In genomic region chr17:7405882-7406825, GRCh38 we compare ENCODE assay signal across 10 cellular contexts. TPM values are rescaled to one million over a fixed set of nuclear protein-coding genes. Genes with fewer than 3 reads are reported as not detected.
DNase-seq lines count a peak whose midpoint lies in the region; ATAC-seq and TF ChIP-seq lines count a peak whose summit lies in the region.
"Had no signal": no experiment of that assay in that cellular context is flagged by ENCODE, and none has a peak within 500 bp of the region (broad histone marks: within the 10 kb centered on the region; RNA-seq: fewer than 3 reads in every experiment).

No MANE protein-coding gene starts in this region.

- DNase-seq in CD8-positive, alpha-beta T cell = peak in 1 of 7 experiments; percentile 24
- peak; percentile 32 for DNase-seq in NCI-H748 (lab: John Stamatoyannopoulos, UW; ENCODE audit: unreplicated experiment)
- DNase-seq in effector memory CD8-positive, alpha-beta T cell = no peak
- peak in 1 of 5 donors; percentile 48 for DNase-seq in ovary
- DNase-seq in GM03348 (ENCODE audit: low spot score) = no peak
- DNase-seq in amniotic stem cell (lab: John Stamatoyannopoulos, UW) = no peak
- no peak for DNase-seq in germinal center (ENCODE audit: low spot score)
- DNase-seq: effector CD8-positive, alpha-beta T cell; NCI-H526 treated with DMSO at 0.1 percent for 48 hours had no signal

- no peak for TF ChIP-seq EP300 in ovary (IDR thresholded peaks at IDR 0.05)

- H3K4me3 ChIP-seq in CD8-positive, alpha-beta T cell (ENCODE audit: low read depth, low read length) = no peak overlapping the region
- peak overlapping the region; percentile 65 for H3K4me3 ChIP-seq in ovary

- no peaks in the 10 kb centered on the region for H3K9me3 ChIP-seq in CD8-positive, alpha-beta T cell (ENCODE audit: low read length)
- H3K9me3 ChIP-seq in ovary = no peaks in the 10 kb centered on the region

- H3K4me3 Mint-ChIP-seq in CD8-positive, alpha-beta T cell = peak overlapping the region; percentile 73
- peak overlapping the region; percentile 91 to 95 for H3K4me3 Mint-ChIP-seq in effector memory CD8-positive, alpha-beta T cell

- CTCF ChIA-PET in CD8-positive, alpha-beta T cell (lab: Charles Lee) = interaction anchor here (1.2 to 4.7 kb wide), 4 partner anchors 21 to 155 kb away, joined by 3 to 24 read pairs (median 6); partner anchors contain the start of gene TMEM102

- peaks cover 34% of the 10 kb centered on the region for H3K4me1 Mint-ChIP-seq in CD8-positive, alpha-beta T cell (ENCODE audit: low read depth)
- peaks cover 10 to 13% of the 10 kb centered on the region in 2 donors for H3K4me1 Mint-ChIP-seq in effector memory CD8-positive, alpha-beta T cell (ENCODE audit: low read depth in 2 of 2)

- H3K27ac ChIP-seq in CD8-positive, alpha-beta T cell (ENCODE audit: low read depth, low read length) = no peak overlapping the region
- H3K27ac ChIP-seq in ovary = peak overlapping the region; percentile 89 to 95

- H3K27me3 Mint-ChIP-seq in CD8-positive, alpha-beta T cell (ENCODE audit: low read depth) = no peaks in the 10 kb centered on the region
- H3K27me3 Mint-ChIP-seq in effector memory CD8-positive, alpha-beta T cell = no peaks in the 10 kb centered on the region

- peaks cover 3% of the 10 kb centered on the region for H3K36me3 Mint-ChIP-seq in CD8-positive, alpha-beta T cell
- H3K36me3 Mint-ChIP-seq in effector memory CD8-positive, alpha-beta T cell (ENCODE audit: insufficient read depth) = peaks cover 18% of the 10 kb centered on the region

- H3K27me3 ChIP-seq in CD8-positive, alpha-beta T cell (ENCODE audit: insufficient read depth, low read length) = no peaks in the 10 kb centered on the region
- H3K27me3 ChIP-seq in ovary = no peaks in the 10 kb centered on the region

- intact Hi-C loops in CD8-positive, alpha-beta T cell (cut with DNase I, micrococcal nuclease) = loop anchor here (2.0 to 10.0 kb wide), 2 partner anchors 99 to 961 kb away; partner anchors contain the start of genes EIF5A (in 1 of the 2) and PIMREG (in 1 of the 2)
- intact Hi-C loops in ovary (cut with DNase I) = loop anchor here in 1 of 4 donors (5.0 kb wide), 1 partner anchor 59 kb away; no protein-coding TSS in a partner anchor

- no peak for TF ChIP-seq CTCF in CD8-positive, alpha-beta T cell (IDR thresholded peaks at IDR 0.05)
- no peak for TF ChIP-seq CTCF in ovary (IDR thresholded peaks at IDR 0.05)

- no peaks in the 10 kb centered on the region for H3K36me3 ChIP-seq in CD8-positive, alpha-beta T cell (ENCODE audit: insufficient read depth, low read length)
- H3K36me3 ChIP-seq in ovary = no peaks in the 10 kb centered on the region

- no peak for TF ChIP-seq POLR2A in ovary (IDR thresholded peaks at IDR 0.05)

- no peak overlapping the region for H3K27ac Mint-ChIP-seq in CD8-positive, alpha-beta T cell
- H3K27ac Mint-ChIP-seq in effector memory CD8-positive, alpha-beta T cell = peak overlapping the region; percentile 21 to 64

- 37 to 46% (median 37%) methylated on average over 16 of the region's 16 CpGs for WGBS in ovary, 3 donors

- POLR2A ChIA-PET in CD8-positive, alpha-beta T cell (lab: Charles Lee) = interaction anchor here (1.1 kb wide), 1 partner anchor 22 kb away, joined by 3 read pairs; no protein-coding TSS in a partner anchor

- H3K9me3 Mint-ChIP-seq in CD8-positive, alpha-beta T cell = no peaks in the 10 kb centered on the region
- no peaks in the 10 kb centered on the region for H3K9me3 Mint-ChIP-seq in effector memory CD8-positive, alpha-beta T cell

- peaks cover 24% of the 10 kb centered on the region for H3K4me1 ChIP-seq in CD8-positive, alpha-beta T cell (ENCODE audit: insufficient read depth, low read length)
- H3K4me1 ChIP-seq in ovary (ENCODE audit: insufficient read depth) = peaks cover 5% of the 10 kb centered on the region

- no peak for ATAC-seq in CD8-positive, alpha-beta T cell
- no peak for ATAC-seq in effector memory CD8-positive, alpha-beta T cell (replicated peaks)
- no peak for ATAC-seq in GM21423 (IDR thresholded peaks at IDR 0.05; ENCODE audit: unreplicated experiment)

RNA-seq across cellular contexts. Expression of gene NLGN2, which starts 1.5 kb away (rescaled TPM):
- total RNA-seq in CD8-positive, alpha-beta T cell = 10 to 100 TPM; 12.9 to 15.7 TPM
- 10 to 100 TPM; 11.4 to 76.2 (median 53.9) TPM for total RNA-seq in ovary
- 10 to 100 TPM; 16.9 to 30.2 TPM for polyA plus RNA-seq in ovary

RNA-seq across cellular contexts. Expression of gene TMEM256, which starts 2.3 kb away (rescaled TPM):
- total RNA-seq in CD8-positive, alpha-beta T cell = 10 to 100 TPM; 27.1 to 29.1 TPM
- total RNA-seq in ovary = 100 to 1,000 TPM in 2 of 7 donors, 10 to 100 TPM in 5; 57.0 to 133 (median 85.2) TPM
- polyA plus RNA-seq in ovary = 100 to 1,000 TPM in 1 of 2 donors, 10 to 100 TPM in 1; 44.0 to 128 TPM

RNA-seq across cellular contexts. Expression of gene PLSCR3, which starts 11.8 kb away (rescaled TPM):
- 10 to 100 TPM; 38.1 TPM for total RNA-seq in CD8-positive, alpha-beta T cell
- 10 to 100 TPM; 11.0 to 52.4 (median 33.8) TPM for total RNA-seq in ovary
- polyA plus RNA-seq in ovary = 10 to 100 TPM in 1 of 2 donors, 1 to 10 TPM in 1; 7.1 to 40.9 TPM

RNA-seq across cellular contexts. Expression of gene SPEM1, which starts 14.0 kb away (rescaled TPM):
- total RNA-seq in CD8-positive, alpha-beta T cell = not detected
- total RNA-seq in ovary = not detected
- not detected for polyA plus RNA-seq in ovary

RNA-seq across cellular contexts. Expression of gene SPEM2, which starts 19.3 kb away (rescaled TPM):
- not detected for total RNA-seq in CD8-positive, alpha-beta T cell
- not detected for total RNA-seq in ovary
- polyA plus RNA-seq in ovary = not detected
